In the genomic region with DNA sequence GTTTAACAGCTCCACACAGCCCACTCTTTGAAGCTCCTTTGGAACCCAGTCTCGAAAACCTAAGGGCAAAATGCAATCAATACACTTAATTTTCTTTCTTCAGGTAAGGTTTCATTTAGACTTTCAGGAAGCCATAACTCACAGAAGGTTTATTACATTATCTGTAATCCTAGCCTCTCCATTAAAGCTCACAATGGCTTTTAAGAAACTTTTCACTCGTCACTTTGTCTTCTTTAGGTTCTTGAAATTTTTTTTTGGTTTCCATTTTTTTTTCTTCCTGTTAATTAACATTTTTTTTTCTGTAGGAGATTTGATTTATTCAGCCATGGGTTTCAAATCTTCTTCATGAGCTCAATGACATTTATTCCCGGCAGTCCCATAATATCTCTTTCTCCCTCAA, we compare ENCODE assay signal across 20 cellular contexts.
DNase-seq lines count a peak whose midpoint lies in the region; ATAC-seq, FAIRE-seq and TF ChIP-seq lines count a peak whose summit lies in the region.
"Had no signal": no experiment of that assay in that cellular context is flagged by ENCODE, and none has a peak within 500 bp of the region (broad histone marks: within the 10 kb centered on the region; RNA-seq: fewer than 3 reads in every experiment).

No MANE protein-coding gene starts in this region.

- H3K27ac Mint-ChIP-seq in mesothelial cell of epicardium = peak overlapping the region; percentile 97
- peak overlapping the region; percentile 49 for H3K27ac Mint-ChIP-seq in progenitor cell of endocrine pancreas
- H3K27ac Mint-ChIP-seq in activated CD8-positive, alpha-beta memory T cell treated with anti-CD3 and anti-CD28 coated beads, Interleukin-2, amount 10 ng/mL, durations not matched to agents 7 days and 5 days = no peak overlapping the region
- H3K27ac Mint-ChIP-seq: CD4-positive, alpha-beta memory T cell had no signal

- peak; percentile 77 for FAIRE-seq in A204.1 (lab: Jason Lieb, UNC)
- FAIRE-seq: GM12891, GM18507, GM19239, H54 had no signal

- no peak for ATAC-seq in GM19467 (IDR thresholded peaks at IDR 0.05; ENCODE audit: unreplicated experiment)
- ATAC-seq in activated CD8-positive, alpha-beta memory T cell treated with anti-CD3 and anti-CD28 coated beads, Interleukin-2, amount 10 ng/mL, durations not matched to agents 7 days and 5 days = no peak

- H3K27me3 Mint-ChIP-seq in mesothelial cell of epicardium (ENCODE audit: low read depth) = no peaks in the 10 kb centered on the region
- H3K27me3 Mint-ChIP-seq in progenitor cell of endocrine pancreas = no peaks in the 10 kb centered on the region
- peaks cover 7% of the 10 kb centered on the region for H3K27me3 Mint-ChIP-seq in activated CD8-positive, alpha-beta memory T cell treated with anti-CD3 and anti-CD28 coated beads, Interleukin-2, amount 10 ng/mL, durations not matched to agents 7 days and 5 days

- H3K4me1 Mint-ChIP-seq in mesothelial cell of epicardium (peaks cover 74% of the 10 kb centered on the region), progenitor cell of endocrine pancreas (ENCODE audit: low read depth) (peaks cover 19% of the 10 kb centered on the region)
- no peaks in the 10 kb centered on the region for H3K4me1 Mint-ChIP-seq in activated CD8-positive, alpha-beta memory T cell treated with anti-CD3 and anti-CD28 coated beads, Interleukin-2, amount 10 ng/mL, durations not matched to agents 7 days and 5 days
- H3K4me1 Mint-ChIP-seq: CD4-positive, alpha-beta memory T cell had no signal

- H3K9me3 Mint-ChIP-seq in mesothelial cell of epicardium (no peaks in the 10 kb centered on the region), progenitor cell of endocrine pancreas (ENCODE audit: low read depth) (no peaks in the 10 kb centered on the region)
- no peaks in the 10 kb centered on the region for H3K9me3 Mint-ChIP-seq in activated CD8-positive, alpha-beta memory T cell treated with anti-CD3 and anti-CD28 coated beads, Interleukin-2, amount 10 ng/mL, durations not matched to agents 7 days and 5 days (ENCODE audit: low read depth)
- H3K9me3 Mint-ChIP-seq: CD4-positive, alpha-beta memory T cell had no signal

- TF ChIP-seq CTCF in mesothelial cell of epicardium (IDR thresholded peaks at IDR 0.05; ENCODE audit: unreplicated experiment) (no peak), progenitor cell of endocrine pancreas (IDR thresholded peaks at IDR 0.05; ENCODE audit: unreplicated experiment) (no peak)

- CTCF ChIA-PET in activated CD8-positive, alpha-beta memory T cell treated with anti-CD3 and anti-CD28 coated beads, Interleukin-2, amount 10 ng/mL, durations not matched to agents 7 days and 5 days (lab: Charles Lee) = no interaction called here

- no peak overlapping the region for H3K4me3 Mint-ChIP-seq in mesothelial cell of epicardium
- H3K4me3 Mint-ChIP-seq in progenitor cell of endocrine pancreas (ENCODE audit: low read depth) = no peak overlapping the region
- no peak overlapping the region for H3K4me3 Mint-ChIP-seq in activated CD8-positive, alpha-beta memory T cell treated with anti-CD3 and anti-CD28 coated beads, Interleukin-2, amount 10 ng/mL, durations not matched to agents 7 days and 5 days
- H3K4me3 Mint-ChIP-seq: CD4-positive, alpha-beta memory T cell had no signal

- H3K36me3 Mint-ChIP-seq in mesothelial cell of epicardium = peaks cover 12% of the 10 kb centered on the region
- H3K36me3 Mint-ChIP-seq in progenitor cell of endocrine pancreas (ENCODE audit: insufficient read depth) = peaks cover 2% of the 10 kb centered on the region
- H3K36me3 Mint-ChIP-seq in activated CD8-positive, alpha-beta memory T cell treated with anti-CD3 and anti-CD28 coated beads, Interleukin-2, amount 10 ng/mL, durations not matched to agents 7 days and 5 days = no peaks in the 10 kb centered on the region
- H3K36me3 Mint-ChIP-seq: CD4-positive, alpha-beta memory T cell had no signal

- DNase-seq in SK-N-DZ (ENCODE audit: low spot score) (peak; percentile 46), mesothelial cell of epicardium (ENCODE audit: low spot score in 2 of 2, unreplicated experiment in 2 of 2) (no peak), progenitor cell of endocrine pancreas (ENCODE audit: low spot score, unreplicated experiment) (no peak), HuH-7 (ENCODE audit: low spot score) (no peak)
- no peak for DNase-seq in activated CD8-positive, alpha-beta memory T cell treated with anti-CD3 and anti-CD28 coated beads, Interleukin-2, amount 10 ng/mL, durations not matched to agents 7 days and 5 days
- DNase-seq: 8988T; C1 segment of cervical spinal cord; Calu3; CD4-positive, alpha-beta memory T cell; COR-L47; DMS53; DMS79 treated with DMSO at 0.1 percent for 48 hours; GF-D8; GOT3 had no signal
